20 cellular contexts compared by ENCODE assay signal in genomic region chr3:195012100-195012499, GRCh38.
A peak's percentile ranks its signal among the peaks of the same experiment; 100 is the strongest.
DNase-seq lines count a peak whose midpoint lies in the region; ATAC-seq, FAIRE-seq and TF ChIP-seq lines count a peak whose summit lies in the region.
"Had no signal": no experiment of that assay in that cellular context is flagged by ENCODE, and none has a peak within 500 bp of the region (broad histone marks: within the 10 kb centered on the region; RNA-seq: fewer than 3 reads in every experiment).

No MANE protein-coding gene starts in this region.

- no peak overlapping the region for H3K4me2 ChIP-seq in HepG2 (ENCODE audit: low read depth, low read length)

- ATAC-seq in HepG2, result peak; percentile 53
- ATAC-seq in stimulated activated memory B cell treated with anti-CD40 and anti-IgM and Interleukin-4, amounts not matched to agents 10 μg/mL and 1 μg/mL and 100 μg/mL, for 72 hours, result peak; percentile 31

- TF ChIP-seq RAD21 in HepG2 (CRISPR knock-in tag; IDR thresholded peaks at IDR 0.05), result no peak

- no peak for FAIRE-seq in HepG2 (lab: Jason Lieb, UNC)
- FAIRE-seq: G401.6 had no signal

- CTCF ChIA-PET in HepG2 (lab: Yijun Ruan, JAX; ENCODE audit: low intra/inter-chr PET ratio, low total read pairs), result no interaction called here

- in situ Hi-C loops in HepG2 (cut with HindIII; ENCODE audit: extremely low pct_ligation_motif_present, low pct_unique_long_range_greater_than_20kb), result no loop called here
- in situ Hi-C loops in G401 (cut with HindIII; ENCODE audit: low sequenced_read_pairs), result no loop called here

- DNase-seq in HT-29 (ENCODE audit: low spot score) (peak; percentile 54), RPMI7951 (ENCODE audit: low read depth) (peak; percentile 31), HepG2 (ENCODE audit: low spot score) (no peak), G401 (ENCODE audit: low spot score) (no peak), HFFc6 (no peak)
- DNase-seq in activated CD4-positive, alpha-beta T cell treated with anti-CD3 and anti-CD28 coated beads for 48 hours, result no peak
- DNase-seq: ACHN; Caco-2; CD4-positive, CD25-positive, alpha-beta regulatory T cell; DMS79 treated with DMSO at 0.1 percent for 48 hours; NCI-H1417 treated with DMSO at 0.1 percent for 48 hours; NCI-H2029 treated with DMSO at 0.1 percent for 48 hours; NCI-H748 treated with DMSO at 0.1 percent for 48 hours; OCI-M1; Right ventricle myocardium superior had no signal

- peaks cover 21% of the 10 kb centered on the region for H3K4me1 Mint-ChIP-seq in stimulated activated memory B cell treated with anti-CD40 and anti-IgM and Interleukin-4, amounts not matched to agents 10 μg/mL and 1 μg/mL and 100 μg/mL, for 72 hours
- no peaks in the 10 kb centered on the region for H3K4me1 Mint-ChIP-seq in HFFc6 (ENCODE audit: low read depth)

- H3K4me1 ChIP-seq in HepG2 (ENCODE audit: insufficient read depth, low read length), result peaks cover 15% of the 10 kb centered on the region
- H3K4me1 ChIP-seq: Caco-2, HAP-1 had no signal

- no peaks in the 10 kb centered on the region for H3K36me3 Mint-ChIP-seq in stimulated activated memory B cell treated with anti-CD40 and anti-IgM and Interleukin-4, amounts not matched to agents 10 μg/mL and 1 μg/mL and 100 μg/mL, for 72 hours
- H3K36me3 Mint-ChIP-seq in HFFc6 (ENCODE audit: low read depth), result no peaks in the 10 kb centered on the region
- H3K36me3 Mint-ChIP-seq: CD4-positive, CD25-positive, alpha-beta regulatory T cell had no signal

- TF ChIP-seq CTCF in HepG2 (CRISPR knock-in tag; IDR thresholded peaks at IDR 0.05) (no peak), HFFc6 (IDR thresholded peaks at IDR 0.05) (no peak)

- no peak overlapping the region for H3K4me3 ChIP-seq in HepG2 (replicated peaks in 1 of 3; ENCODE audit: insufficient read depth in 1 of 3, low read depth in 2 of 3, low read length in 3 of 3)
- H3K4me3 ChIP-seq: HAP-1, SK-N-MC had no signal

- no peak overlapping the region for H3K9ac ChIP-seq in HepG2 (ENCODE audit: insufficient read depth, low read depth, low read length)

- POLR2A ChIA-PET in HepG2 (lab: Yijun Ruan, JAX), result no interaction called here

- no peak overlapping the region for H3K4me3 Mint-ChIP-seq in stimulated activated memory B cell treated with anti-CD40 and anti-IgM and Interleukin-4, amounts not matched to agents 10 μg/mL and 1 μg/mL and 100 μg/mL, for 72 hours
- H3K4me3 Mint-ChIP-seq in HFFc6, result no peak overlapping the region
- H3K4me3 Mint-ChIP-seq: CD4-positive, CD25-positive, alpha-beta regulatory T cell had no signal

- no peak overlapping the region for H3K27ac ChIP-seq in HepG2 (ENCODE audit: extremely low read length, insufficient read depth, low read length)
- H3K27ac ChIP-seq: HL-60, SK-N-MC had no signal

- H3K27ac Mint-ChIP-seq in stimulated activated memory B cell treated with anti-CD40 and anti-IgM and Interleukin-4, amounts not matched to agents 10 μg/mL and 1 μg/mL and 100 μg/mL, for 72 hours, result no peak overlapping the region
- no peak overlapping the region for H3K27ac Mint-ChIP-seq in HFFc6
- H3K27ac Mint-ChIP-seq: CD4-positive, CD25-positive, alpha-beta regulatory T cell had no signal

- H3K36me3 ChIP-seq in HepG2 (replicated peaks in 1 of 2; ENCODE audit: control insufficient read depth in 1 of 2, insufficient read depth in 2 of 2, low read length in 2 of 2), result no peaks in the 10 kb centered on the region
- H3K36me3 ChIP-seq: HAP-1 had no signal

- intact Hi-C loops in HepG2 (cut with micrococcal nuclease; ENCODE audit: unreplicated experiment), result no loop called here

- H3K9me3 Mint-ChIP-seq in stimulated activated memory B cell treated with anti-CD40 and anti-IgM and Interleukin-4, amounts not matched to agents 10 μg/mL and 1 μg/mL and 100 μg/mL, for 72 hours, result no peaks in the 10 kb centered on the region
- H3K9me3 Mint-ChIP-seq in HFFc6, result no peaks in the 10 kb centered on the region; the same call in 1 of the 2 replicates
- H3K9me3 Mint-ChIP-seq: CD4-positive, CD25-positive, alpha-beta regulatory T cell had no signal

- no peaks in the 10 kb centered on the region for H3K27me3 Mint-ChIP-seq in stimulated activated memory B cell treated with anti-CD40 and anti-IgM and Interleukin-4, amounts not matched to agents 10 μg/mL and 1 μg/mL and 100 μg/mL, for 72 hours
- peaks cover 54% of the 10 kb centered on the region for H3K27me3 Mint-ChIP-seq in HFFc6 (ENCODE audit: insufficient read depth)

- H4K20me1 ChIP-seq in HepG2 (ENCODE audit: insufficient read depth, low read length), result no peaks in the 10 kb centered on the region

- 4% methylated on average over 4 of the region's 4 CpGs for WGBS in HepG2 (ENCODE audit: low lambda C conversion rate)

- H3K9me3 ChIP-seq in HepG2 (ENCODE audit: low read length), result 0 out of 2 replicates have a peak, but pooled peaks cover 9% of the 10 kb centered on the region
- H3K9me3 ChIP-seq: Caco-2, HAP-1 had no signal

- no peaks in the 10 kb centered on the region for H3K79me2 ChIP-seq in HepG2 (ENCODE audit: insufficient read depth, low read length)

- peaks cover 3 to 73% of the 10 kb centered on the region in 2 experiments; a peak in 4 of 5 replicates for H3K27me3 ChIP-seq in HepG2 (ENCODE audit: control insufficient read depth in 1 of 2, insufficient read depth in 2 of 2, low read length in 2 of 2)

- no peak overlapping the region for H2AFZ ChIP-seq in HepG2 (ENCODE audit: low read length)

- BruUV-seq in HepG2 (replicated peaks; lab: Mats Ljungman, UMichigan), result no TSS peak

- TF ChIP-seq EP300 in HepG2 (IDR thresholded peaks at IDR 0.05; ENCODE audit: low read depth in 2 of 2, low read length in 2 of 2) (no peak), HepG2 (CRISPR knock-in tag; IDR thresholded peaks at IDR 0.05; ENCODE audit: borderline replicate concordance) (no peak)

- no peak for TF ChIP-seq POLR2A in HepG2 (IDR thresholded peaks at IDR 0.05; ENCODE audit: insufficient read depth in 1 of 2, low read depth in 2 of 2, low read length in 2 of 2)

TF ChIP-seq in HepG2, 621 proteins besides CTCF, POLR2A, EP300 and RAD21:
- TF ChIP-seq ZFYVE20 (CRISPR knock-in tag; IDR thresholded peaks at IDR 0.05; ENCODE audit: borderline replicate concordance, low read depth), result no peak
- peak; percentile 61 for TF ChIP-seq FOSL2 (CRISPR knock-in tag; IDR thresholded peaks at IDR 0.05)

Comparison
In these comparisons a context has a peak if more than half of its experiments do, and no peak if none do; other contexts are left out.
1. DNase-seq: peak in HT-29 (single experiment) and RPMI7951 (single experiment); none in HepG2 (single experiment), G401 (single experiment), activated CD4-positive, alpha-beta T cell treated with anti-CD3 and anti-CD28 coated beads for 48 hours (single experiment) and HFFc6 (single experiment).